ENCODE assay signal across 9 cellular contexts in the genomic region with DNA sequence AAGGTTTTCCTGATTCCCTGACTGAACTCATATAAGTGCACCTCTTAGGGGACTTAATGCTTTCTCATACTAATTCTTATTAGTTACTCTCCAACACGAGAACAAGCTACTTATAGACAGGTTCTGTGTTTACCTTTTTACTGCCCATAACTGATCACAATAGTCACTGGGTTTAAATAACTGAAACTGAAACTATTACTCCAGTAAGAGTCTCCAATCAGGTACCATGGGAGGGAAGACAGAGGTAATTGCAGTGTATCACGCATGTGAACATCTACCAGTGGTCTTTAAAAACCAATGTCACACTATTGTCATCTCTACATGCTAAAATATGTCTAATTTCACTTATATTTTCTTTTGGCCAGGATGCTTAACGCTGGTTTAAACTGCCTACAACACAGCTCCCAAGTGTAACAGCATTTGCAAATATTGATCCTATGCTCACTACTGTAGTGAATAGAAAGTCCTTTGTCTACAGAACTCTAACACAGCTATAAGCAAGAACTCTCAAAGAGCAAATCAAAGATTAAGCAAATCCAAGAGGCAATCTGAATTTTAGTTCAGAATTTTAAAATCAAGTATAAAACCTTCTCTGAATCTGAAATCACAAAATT. TPM values are rescaled to one million over a fixed set of nuclear protein-coding genes. Genes with fewer than 3 reads are reported as not detected.
DNase-seq lines count a peak whose midpoint lies in the region; ATAC-seq, FAIRE-seq and TF ChIP-seq lines count a peak whose summit lies in the region.
"Had no signal": no experiment of that assay in that cellular context is flagged by ENCODE, and none has a peak within 500 bp of the region (broad histone marks: within the 10 kb centered on the region; RNA-seq: fewer than 3 reads in every experiment).

No MANE protein-coding gene starts in this region.

- H3K9me3 ChIP-seq in keratinocyte (ENCODE audit: control insufficient read depth, low read depth, low read length) (no peaks in the 10 kb centered on the region), upper lobe of right lung (no peaks in the 10 kb centered on the region)

- ATAC-seq in activated T-helper 17 cell treated with anti-CD3 and anti-CD28 coated beads, Interleukin-2, amount 50 U/mL, for 72 hours (replicated peaks) = no peak
- ATAC-seq in upper lobe of right lung = no peak

- no peaks in the 10 kb centered on the region for H3K9me3 Mint-ChIP-seq in activated naive CD4-positive, alpha-beta T cell treated with anti-CD3 and anti-CD28 coated beads, Interleukin-2, amount 50 U/mL, for 24 hours
- H3K9me3 Mint-ChIP-seq in activated T-helper 17 cell treated with anti-CD3 and anti-CD28 coated beads, Interleukin-2, amount 50 U/mL, for 72 hours = no peaks in the 10 kb centered on the region

- peaks cover 14% of the 10 kb centered on the region for H3K36me3 Mint-ChIP-seq in activated naive CD4-positive, alpha-beta T cell treated with anti-CD3 and anti-CD28 coated beads, Interleukin-2, amount 50 U/mL, for 24 hours
- H3K36me3 Mint-ChIP-seq in activated T-helper 17 cell treated with anti-CD3 and anti-CD28 coated beads, Interleukin-2, amount 50 U/mL, for 72 hours (ENCODE audit: low read depth) = peaks cover 67% of the 10 kb centered on the region

- peak overlapping the region; percentile 44 for H3K9ac ChIP-seq in keratinocyte (ENCODE audit: control insufficient read depth, extremely low read depth, insufficient read depth, low read length)

- no peaks in the 10 kb centered on the region for H3K27me3 ChIP-seq in keratinocyte (ENCODE audit: control insufficient read depth, extremely low read depth, insufficient read depth, low read length)
- no peaks in the 10 kb centered on the region for H3K27me3 ChIP-seq in upper lobe of right lung

- H3K4me3 ChIP-seq in keratinocyte (ENCODE audit: control insufficient read depth in 2 of 3, extremely low read depth in 1 of 3, insufficient read depth in 2 of 3, low read depth in 1 of 3, low read length in 3 of 3) = peak overlapping the region in 2 of 3 experiments; percentile 29 to 55
- H3K4me3 ChIP-seq in upper lobe of right lung = peak overlapping the region; percentile 25

- H3K9me1 ChIP-seq in keratinocyte (ENCODE audit: control insufficient read depth, extremely low read depth, insufficient read depth, low read length) = no peaks in the 10 kb centered on the region

- peaks cover 34% of the 10 kb centered on the region for H4K20me1 ChIP-seq in keratinocyte (ENCODE audit: control insufficient read depth, extremely low read depth, insufficient read depth, low read length)

- no peak overlapping the region for H2AFZ ChIP-seq in keratinocyte (ENCODE audit: control insufficient read depth, low read length)

- H3K27me3 Mint-ChIP-seq in activated naive CD4-positive, alpha-beta T cell treated with anti-CD3 and anti-CD28 coated beads, Interleukin-2, amount 50 U/mL, for 24 hours = no peaks in the 10 kb centered on the region
- H3K27me3 Mint-ChIP-seq in activated T-helper 17 cell treated with anti-CD3 and anti-CD28 coated beads, Interleukin-2, amount 50 U/mL, for 72 hours = no peaks in the 10 kb centered on the region

- H3K27ac ChIP-seq in keratinocyte (ENCODE audit: control insufficient read depth, insufficient read depth, low read length) = peak overlapping the region; percentile 47
- no peak overlapping the region for H3K27ac ChIP-seq in upper lobe of right lung

- TF ChIP-seq CTCF in keratinocyte (optimal IDR thresholded peaks at IDR 0.05 in 1 of 3, IDR thresholded peaks at IDR 0.05 in 1 of 3, conservative IDR thresholded peaks at IDR 0.05 in 1 of 3; ENCODE audit: extremely low read depth in 1 of 3, insufficient read depth in 2 of 3, low read length in 3 of 3) (no peak), upper lobe of right lung (IDR thresholded peaks at IDR 0.05) (no peak)

- no peak for DNase-seq in activated naive CD4-positive, alpha-beta T cell treated with Interleukin-2 at 50 U/mL for 16 hours
- DNase-seq in keratinocyte (ENCODE audit: low read depth, low spot score) (no peak), upper lobe of right lung (no peak), mucosa of gallbladder (ENCODE audit: low spot score) (no peak), DMS 273 (lab: John Stamatoyannopoulos, UW; ENCODE audit: unreplicated experiment) (no peak), midbrain (lab: John Stamatoyannopoulos, UW) (no peak)
- DNase-seq: NCI-H774 had no signal

- H3K27ac Mint-ChIP-seq in activated naive CD4-positive, alpha-beta T cell treated with anti-CD3 and anti-CD28 coated beads, Interleukin-2, amount 50 U/mL, for 24 hours = peak overlapping the region; percentile 75
- H3K27ac Mint-ChIP-seq in activated T-helper 17 cell treated with anti-CD3 and anti-CD28 coated beads, Interleukin-2, amount 50 U/mL, for 72 hours = peak overlapping the region; percentile 78

- H3K36me3 ChIP-seq in keratinocyte (ENCODE audit: control insufficient read depth in 2 of 2, extremely low read depth in 1 of 2, insufficient read depth in 2 of 2, low read length in 2 of 2) (peaks cover 5 to 16% of the 10 kb centered on the region in 2 experiments), upper lobe of right lung (peaks cover 9% of the 10 kb centered on the region)

- peaks cover 74% of the 10 kb centered on the region for H3K4me1 Mint-ChIP-seq in activated naive CD4-positive, alpha-beta T cell treated with anti-CD3 and anti-CD28 coated beads, Interleukin-2, amount 50 U/mL, for 24 hours
- H3K4me1 Mint-ChIP-seq in activated T-helper 17 cell treated with anti-CD3 and anti-CD28 coated beads, Interleukin-2, amount 50 U/mL, for 72 hours = peaks cover 39% of the 10 kb centered on the region

- peak overlapping the region; percentile 95 for H3K4me2 ChIP-seq in keratinocyte (ENCODE audit: control insufficient read depth, extremely low read depth, insufficient read depth, low read depth, low read length)

- dilution Hi-C loops in keratinocyte (cut with MboI; ENCODE audit: extremely low pct_ligation_motif_present, low sequenced_read_pairs) = no loop called here

- peaks cover 89% of the 10 kb centered on the region for H3K79me2 ChIP-seq in keratinocyte (ENCODE audit: control insufficient read depth, insufficient read depth, low read length)

- intact Hi-C loops in upper lobe of right lung (cut with DNase I) = no loop called here

- no peak for FAIRE-seq in keratinocyte (lab: Jason Lieb, UNC)

- H3K4me1 ChIP-seq in keratinocyte (ENCODE audit: control insufficient read depth, extremely low read depth, insufficient read depth, low read length) (peaks cover 24% of the 10 kb centered on the region), upper lobe of right lung (peaks cover 55% of the 10 kb centered on the region)

- peak overlapping the region; percentile 96 for H3K4me3 Mint-ChIP-seq in activated naive CD4-positive, alpha-beta T cell treated with anti-CD3 and anti-CD28 coated beads, Interleukin-2, amount 50 U/mL, for 24 hours
- peak overlapping the region; percentile 99 for H3K4me3 Mint-ChIP-seq in activated T-helper 17 cell treated with anti-CD3 and anti-CD28 coated beads, Interleukin-2, amount 50 U/mL, for 72 hours

RNA-seq across cellular contexts. Expression of a gene that starts 3.6 kb away (rescaled TPM):
- 100 to 1,000 TPM; 190 to 266 TPM for total RNA-seq in activated T-helper 17 cell treated with anti-CD3 and anti-CD28 coated beads, Interleukin-2, amount 50 U/mL, for 72 hours
- polyA plus RNA-seq in keratinocyte = 155 to 293 TPM (median 244 TPM) in 3 replicates
- 246 TPM for polyA plus RNA-seq in keratinocyte (2011; ENCODE audit: low read depth)
- polyA plus RNA-seq in keratinocyte (2011; cell fraction: cytosol; rRNA removed) = 210 and 305 TPM in 2 replicates
- 133 and 158 TPM in 2 replicates for polyA plus RNA-seq in keratinocyte (2011; cell fraction: nucleus; rRNA removed)
- 154 and 212 TPM in 2 replicates for polyA plus RNA-seq in keratinocyte (2012; ENCODE audit: low replicate concordance)
- 67.8 to 243 TPM (median 131 TPM) in 3 replicates for polyA minus RNA-seq in keratinocyte
- polyA minus RNA-seq in keratinocyte (2011; cell fraction: cytosol; rRNA and poly(A)+ RNA removed) = 352 TPM
- polyA minus RNA-seq in keratinocyte (2011; cell fraction: nucleus; rRNA and poly(A)+ RNA removed) = 88.7 and 112 TPM in 2 replicates
- total RNA-seq in upper lobe of right lung = 174 TPM
- total RNA-seq in mucosa of gallbladder = 205 TPM
